8 cellular contexts compared by ENCODE assay signal in the genomic region with DNA sequence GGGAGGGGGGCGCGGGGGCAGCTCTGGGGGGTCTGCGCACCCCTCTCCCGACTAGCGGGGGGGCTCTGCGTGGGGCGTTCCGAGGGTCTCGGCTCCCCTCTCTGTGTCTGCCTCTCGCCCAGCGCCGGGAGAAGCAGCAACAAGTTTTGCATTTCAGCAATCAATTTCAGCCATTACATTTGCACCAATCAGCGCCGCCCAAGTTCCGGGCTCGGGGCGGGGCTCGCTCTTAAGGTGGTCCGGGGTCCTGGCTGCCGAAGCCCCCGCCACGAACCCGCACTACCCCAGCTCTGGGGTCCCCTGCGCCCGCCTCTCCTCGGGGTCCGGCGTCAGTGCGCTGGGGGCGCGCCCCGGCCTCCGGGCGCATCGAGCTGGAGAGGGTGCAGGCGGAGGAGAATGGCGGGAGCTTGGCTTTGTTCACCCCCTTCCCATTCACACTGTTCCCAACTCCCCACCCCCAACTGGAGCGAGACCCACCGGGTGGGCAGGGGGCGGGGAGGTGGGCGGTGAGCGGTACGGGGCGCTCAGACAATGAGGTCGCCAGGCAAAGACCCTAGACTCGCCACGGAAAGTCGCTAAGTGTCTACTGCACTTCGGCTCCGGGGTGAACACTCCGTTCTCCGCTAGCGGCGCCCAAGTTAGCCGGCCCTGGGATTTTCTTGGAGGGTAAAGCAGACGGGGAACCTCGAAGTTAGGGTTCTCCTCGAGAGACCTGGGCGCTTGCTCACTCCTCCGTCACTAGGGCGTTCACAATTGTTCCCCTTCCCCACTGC. TPM values are rescaled to one million over a fixed set of nuclear protein-coding genes. Genes with fewer than 3 reads are reported as not detected.
DNase-seq lines count a peak whose midpoint lies in the region; ATAC-seq and TF ChIP-seq lines count a peak whose summit lies in the region.

A gene (minus strand): TSS at position 141 of the 773 bp plus-strand sequence. CDS start 1,213 bp downstream, outside the sequence.

- peaks cover 2% of the 10 kb centered on the region for H3K27me3 ChIP-seq in Caco-2 (replicated peaks; ENCODE audit: control insufficient read depth, insufficient read depth, low read length)
- no peaks in the 10 kb centered on the region for H3K27me3 ChIP-seq in naive thymus-derived CD4-positive, alpha-beta T cell (ENCODE audit: control insufficient read depth in 2 of 2, insufficient read depth in 2 of 2, low read length in 2 of 2)

- no peak within 1 kb of the TSS for H3K27ac ChIP-seq in naive thymus-derived CD4-positive, alpha-beta T cell (ENCODE audit: low read depth, low read length)

- H3K9me3 Mint-ChIP-seq in Caco-2 (ENCODE audit: unreplicated experiment), result no peaks in the 10 kb centered on the region
- no peaks in the 10 kb centered on the region for H3K9me3 Mint-ChIP-seq in naive thymus-derived CD4-positive, alpha-beta T cell
- no peaks in the 10 kb centered on the region for H3K9me3 Mint-ChIP-seq in stimulated activated naive CD8-positive, alpha-beta T cell treated with anti-CD3 and anti-CD28 coated beads, Interleukin-15, amount 100 ng/mL, for 72 hours

- H3K4me1 ChIP-seq in Caco-2, result no peaks in the 10 kb centered on the region
- H3K4me1 ChIP-seq in naive thymus-derived CD4-positive, alpha-beta T cell (ENCODE audit: control insufficient read depth in 2 of 2, insufficient read depth in 2 of 2, low read length in 2 of 2), result peaks cover 8 to 18% of the 10 kb centered on the region in 2 donors

- peaks cover 6% of the 10 kb centered on the region for H3K4me1 Mint-ChIP-seq in Caco-2 (ENCODE audit: low read depth, unreplicated experiment)
- peaks cover 13 to 31% (median 15%) of the 10 kb centered on the region in 7 donors for H3K4me1 Mint-ChIP-seq in naive thymus-derived CD4-positive, alpha-beta T cell
- peaks cover 17% of the 10 kb centered on the region for H3K4me1 Mint-ChIP-seq in stimulated activated naive CD8-positive, alpha-beta T cell treated with anti-CD3 and anti-CD28 coated beads, Interleukin-15, amount 100 ng/mL, for 72 hours

- no TSS peak for BruUV-seq in Caco-2 (replicated peaks; lab: Mats Ljungman, UMichigan)

- no peaks in the 10 kb centered on the region for H3K36me3 Mint-ChIP-seq in Caco-2 (ENCODE audit: insufficient read depth, unreplicated experiment)
- H3K36me3 Mint-ChIP-seq in naive thymus-derived CD4-positive, alpha-beta T cell, result no peaks in the 10 kb centered on the region

- POLR2A ChIA-PET in Caco-2 (lab: Charles Lee), result no interaction called here
- POLR2A ChIA-PET in naive thymus-derived CD4-positive, alpha-beta T cell (lab: Charles Lee), result interaction anchor here (0.6 to 1.3 kb wide), 2 partner anchors 117 to 218 kb away, joined by 3 to 4 read pairs; a partner anchor contains a TSS

- peak; percentile 73 for ATAC-seq in naive thymus-derived CD4-positive, alpha-beta T cell
- ATAC-seq in stimulated activated naive CD8-positive, alpha-beta T cell treated with anti-CD3 and anti-CD28 coated beads, Interleukin-15, amount 100 ng/mL, for 72 hours, result peak; percentile 51
- no peak for ATAC-seq in HG03175 (IDR thresholded peaks at IDR 0.05; ENCODE audit: unreplicated experiment)
- ATAC-seq in HG03045 (IDR thresholded peaks at IDR 0.05; ENCODE audit: unreplicated experiment), result no peak

- H3K27me3 Mint-ChIP-seq in Caco-2 (ENCODE audit: insufficient read depth, unreplicated experiment), result peaks cover 8% of the 10 kb centered on the region
- H3K27me3 Mint-ChIP-seq in naive thymus-derived CD4-positive, alpha-beta T cell, result peaks cover 11 to 35% (median 21%) of the 10 kb centered on the region in 5 donors
- H3K27me3 Mint-ChIP-seq in stimulated activated naive CD8-positive, alpha-beta T cell treated with anti-CD3 and anti-CD28 coated beads, Interleukin-15, amount 100 ng/mL, for 72 hours, result peaks cover 47% of the 10 kb centered on the region

- no peaks in the 10 kb centered on the region for H3K36me3 ChIP-seq in Caco-2 (ENCODE audit: control insufficient read depth, insufficient read depth, low read length)
- H3K36me3 ChIP-seq in naive thymus-derived CD4-positive, alpha-beta T cell (ENCODE audit: control insufficient read depth in 2 of 3, insufficient read depth in 3 of 3, low read length in 3 of 3), result peaks cover 0 to 8% (median 0%) of the 10 kb centered on the region in 3 experiments

- intact Hi-C loops in Caco-2 (cut with micrococcal nuclease; ENCODE audit: unreplicated experiment), result loop anchor here (10.0 kb wide), 2 partner anchors 167 to 1127 kb away; no protein-coding TSS in a partner anchor
- intact Hi-C loops in naive thymus-derived CD4-positive, alpha-beta T cell (cut with micrococcal nuclease), result loop anchor here (1.0 to 10.0 kb wide), 8 partner anchors 117 to 1320 kb away; a partner anchor contains a TSS

- CTCF ChIA-PET in Caco-2 (lab: Charles Lee), result interaction anchor here (0.8 to 1.3 kb wide), 2 partner anchors 22 to 102 kb away, joined by 6 read pairs; no protein-coding TSS in a partner anchor
- CTCF ChIA-PET in naive thymus-derived CD4-positive, alpha-beta T cell (lab: Charles Lee), result no interaction called here

- TF ChIP-seq CTCF in Caco-2 (IDR thresholded peaks at IDR 0.05; ENCODE audit: insufficient read depth in 1 of 2, low read depth in 1 of 2, low read length in 1 of 2, severe bottlenecking in 1 of 2, unreplicated experiment in 1 of 2) (no peak), fibroblast of the aortic adventitia (IDR thresholded peaks at IDR 0.05; ENCODE audit: insufficient read depth, low read length) (peak; percentile 24)

- no peak within 1 kb of the TSS for H3K27ac Mint-ChIP-seq in Caco-2 (ENCODE audit: unreplicated experiment)
- H3K27ac Mint-ChIP-seq in naive thymus-derived CD4-positive, alpha-beta T cell, result peak within 1 kb of the TSS in 2 of 9 donors; percentile 6 to 76
- peak within 1 kb of the TSS in 1 of 2 donors; percentile 37 for H3K27ac Mint-ChIP-seq in stimulated activated naive CD8-positive, alpha-beta T cell treated with anti-CD3 and anti-CD28 coated beads, Interleukin-15, amount 100 ng/mL, for 72 hours

- peak within 1 kb of the TSS; percentile 72 for H3K4me3 ChIP-seq in Caco-2 (ENCODE audit: low read depth, low read length)
- peak within 1 kb of the TSS; percentile 83 for H3K4me3 ChIP-seq in fibroblast of the aortic adventitia (ENCODE audit: low read depth, low read length)
- H3K4me3 ChIP-seq in naive thymus-derived CD4-positive, alpha-beta T cell (ENCODE audit: low read length), result peak within 1 kb of the TSS; percentile 70

- peak within 1 kb of the TSS; percentile 71 for H3K4me3 Mint-ChIP-seq in Caco-2 (ENCODE audit: unreplicated experiment)
- H3K4me3 Mint-ChIP-seq in naive thymus-derived CD4-positive, alpha-beta T cell, result peak within 1 kb of the TSS; percentile 77 to 95 (median 88)
- H3K4me3 Mint-ChIP-seq in stimulated activated naive CD8-positive, alpha-beta T cell treated with anti-CD3 and anti-CD28 coated beads, Interleukin-15, amount 100 ng/mL, for 72 hours, result peak within 1 kb of the TSS; percentile 80 to 86

- H3K9me3 ChIP-seq in Caco-2, result no peaks in the 10 kb centered on the region
- H3K9me3 ChIP-seq in naive thymus-derived CD4-positive, alpha-beta T cell (ENCODE audit: control insufficient read depth in 2 of 3, low read length in 3 of 3), result no peaks in the 10 kb centered on the region

- peak in 1 of 2 experiments; percentile 27 for DNase-seq in Caco-2
- DNase-seq in NCI-H2171 treated with DMSO at 0.1 percent for 48 hours (lab: John Stamatoyannopoulos, UW), result peak; percentile 78
- peak; percentile 20 for DNase-seq in activated T-helper 9 cell treated with anti-CD3 and anti-CD28 coated beads, Interleukin-2, amount 50 U/mL, for 16 hours (ENCODE audit: low read depth)
- peak; percentile 63 for DNase-seq in fibroblast of the aortic adventitia (ENCODE audit: low read depth)
- peak; percentile 32 to 65 (median 54) for DNase-seq in naive thymus-derived CD4-positive, alpha-beta T cell
- DNase-seq in stimulated activated naive CD8-positive, alpha-beta T cell treated with anti-CD3 and anti-CD28 coated beads, Interleukin-15, amount 100 ng/mL, for 72 hours, result peak; percentile 33 to 37

RNA-seq across cellular contexts. Expression of the gene that starts here (rescaled TPM):
- total RNA-seq in Caco-2 (2022), result 0.32 and 0.44 TPM in 2 replicates
- total RNA-seq in fibroblast of the aortic adventitia (ENCODE audit: low replicate concordance), result 27.9 and 55.9 TPM in 2 replicates
- total RNA-seq in naive thymus-derived CD4-positive, alpha-beta T cell, result 1 to 10 TPM in 2 of 5 experiments, under 1 TPM in 3; 0.16 to 3.8 (median 0.38) TPM
- not detected for polyA plus RNA-seq in naive thymus-derived CD4-positive, alpha-beta T cell

Comparison
In these comparisons a context has a peak if more than half of its experiments do, and no peak if none do; other contexts are left out.
1. ATAC-seq: peak in naive thymus-derived CD4-positive, alpha-beta T cell (single experiment) and stimulated activated naive CD8-positive, alpha-beta T cell treated with anti-CD3 and anti-CD28 coated beads, Interleukin-15, amount 100 ng/mL, for 72 hours (single experiment); none in HG03175 (single experiment) and HG03045 (single experiment).
2. Peak in every context shown above with its lines, with median percentiles within 50 percentile points of each other: H3K4me3 ChIP-seq and H3K4me3 Mint-ChIP-seq.